Comparison of ENCODE assay signal across 14 cellular contexts in genomic region chr16:66487580-66488235, GRCh38.
DNase-seq lines count a peak whose midpoint lies in the region; ATAC-seq and TF ChIP-seq lines count a peak whose summit lies in the region.
"Had no signal": no experiment of that assay in that cellular context is flagged by ENCODE, and none has a peak within 500 bp of the region (broad histone marks: within the 10 kb centered on the region; RNA-seq: fewer than 3 reads in every experiment).

No MANE protein-coding gene starts in this region.

- peak overlapping the region; percentile 68 to 81 for H3K27ac ChIP-seq in thoracic aorta
- H3K27ac ChIP-seq: 22Rv1 had no signal

- H3K36me3 ChIP-seq in adipocyte (ENCODE audit: control insufficient read depth, insufficient read depth, low read length, severe bottlenecking) = no peaks in the 10 kb centered on the region
- H3K36me3 ChIP-seq in thoracic aorta = peaks cover 1% of the 10 kb centered on the region

- H3K4me1 ChIP-seq in adipocyte (ENCODE audit: control insufficient read depth, insufficient read depth, low read length) (peaks cover 18% of the 10 kb centered on the region), thoracic aorta (ENCODE audit: control insufficient read depth in 1 of 2, low read depth in 2 of 2) (peaks cover 17 to 33% of the 10 kb centered on the region in 2 donors)

- ATAC-seq in left lobe of liver = no peak
- ATAC-seq in thoracic aorta (ENCODE audit: insufficient number of reproducible peaks, low FRiP score, low read depth) = no peak
- no peak for ATAC-seq in stimulated activated memory B cell treated with anti-CD40 and anti-IgM and Interleukin-4, amounts not matched to agents 10 μg/mL and 1 μg/mL and 100 μg/mL, for 72 hours
- ATAC-seq in SK-N-SH treated with all-trans-retinoic acid at 6 μM for 48 hours = no peak
- ATAC-seq: naive thymus-derived CD8-positive, alpha-beta T cell had no signal

- no peaks in the 10 kb centered on the region for H3K9me3 ChIP-seq in adipocyte (ENCODE audit: control insufficient read depth, low read length)
- no peaks in the 10 kb centered on the region for H3K9me3 ChIP-seq in thoracic aorta

- H3K27me3 ChIP-seq in adipocyte (replicated peaks; ENCODE audit: control insufficient read depth, insufficient read depth, low read length) (no peaks in the 10 kb centered on the region), thoracic aorta (replicated peaks; ENCODE audit: insufficient read depth) (no peaks in the 10 kb centered on the region)

- no peaks in the 10 kb centered on the region for H3K36me3 Mint-ChIP-seq in T-helper 1 cell treated with Interleukin-12 subunit alpha and Interleukin-12 subunit beta and Interleukin-4 antibody, amounts not matched to agents 30 μg/mL and 1 μg/mL, for 36 hours (ENCODE audit: low read depth)
- no peaks in the 10 kb centered on the region for H3K36me3 Mint-ChIP-seq in stimulated activated memory B cell treated with anti-CD40 and anti-IgM and Interleukin-4, amounts not matched to agents 10 μg/mL and 1 μg/mL and 100 μg/mL, for 72 hours
- H3K36me3 Mint-ChIP-seq: activated naive CD8-positive, alpha-beta T cell; naive thymus-derived CD8-positive, alpha-beta T cell had no signal

- DNase-seq in T-helper 1 cell = no peak
- DNase-seq in adipocyte (ENCODE audit: low read depth) = no peak
- DNase-seq in left lobe of liver (ENCODE audit: low spot score) = peak; percentile 41
- no peak for DNase-seq in thoracic aorta (ENCODE audit: low spot score)
- DNase-seq in NCI-H82 treated with DMSO at 0.1 percent for 48 hours (lab: John Stamatoyannopoulos, UW; ENCODE audit: unreplicated experiment) = no peak
- DNase-seq: activated CD4-positive, alpha-beta T cell treated with anti-CD3 and anti-CD28 coated beads, Interleukin-2, amount 50 U/mL, for 48 hours; NCI-H2227 treated with DMSO at 0.1 percent for 48 hours; T-helper 2 cell had no signal

- H3K9me3 Mint-ChIP-seq in T-helper 1 cell treated with Interleukin-12 subunit alpha and Interleukin-12 subunit beta and Interleukin-4 antibody, amounts not matched to agents 30 μg/mL and 1 μg/mL, for 36 hours = no peaks in the 10 kb centered on the region
- H3K9me3 Mint-ChIP-seq in stimulated activated memory B cell treated with anti-CD40 and anti-IgM and Interleukin-4, amounts not matched to agents 10 μg/mL and 1 μg/mL and 100 μg/mL, for 72 hours = no peaks in the 10 kb centered on the region
- H3K9me3 Mint-ChIP-seq: naive thymus-derived CD8-positive, alpha-beta T cell had no signal

- H3K4me1 Mint-ChIP-seq in T-helper 1 cell treated with Interleukin-12 subunit alpha and Interleukin-12 subunit beta and Interleukin-4 antibody, amounts not matched to agents 30 μg/mL and 1 μg/mL, for 36 hours (ENCODE audit: low read depth) = peaks cover 33% of the 10 kb centered on the region
- H3K4me1 Mint-ChIP-seq in stimulated activated memory B cell treated with anti-CD40 and anti-IgM and Interleukin-4, amounts not matched to agents 10 μg/mL and 1 μg/mL and 100 μg/mL, for 72 hours = peaks cover 33% of the 10 kb centered on the region

- no peak overlapping the region for H3K4me3 Mint-ChIP-seq in T-helper 1 cell treated with Interleukin-12 subunit alpha and Interleukin-12 subunit beta and Interleukin-4 antibody, amounts not matched to agents 30 μg/mL and 1 μg/mL, for 36 hours
- no peak overlapping the region for H3K4me3 Mint-ChIP-seq in stimulated activated memory B cell treated with anti-CD40 and anti-IgM and Interleukin-4, amounts not matched to agents 10 μg/mL and 1 μg/mL and 100 μg/mL, for 72 hours
- H3K4me3 Mint-ChIP-seq: activated naive CD8-positive, alpha-beta T cell; naive thymus-derived CD8-positive, alpha-beta T cell had no signal

- no peak overlapping the region for H3K4me3 ChIP-seq in adipocyte (ENCODE audit: low read length)
- H3K4me3 ChIP-seq in thoracic aorta = no peak overlapping the region

- peak overlapping the region; percentile 56 for H3K9ac ChIP-seq in adipocyte (ENCODE audit: low read length)

- H3K27me3 Mint-ChIP-seq in T-helper 1 cell treated with Interleukin-12 subunit alpha and Interleukin-12 subunit beta and Interleukin-4 antibody, amounts not matched to agents 30 μg/mL and 1 μg/mL, for 36 hours (ENCODE audit: low read depth) = no peaks in the 10 kb centered on the region
- H3K27me3 Mint-ChIP-seq in stimulated activated memory B cell treated with anti-CD40 and anti-IgM and Interleukin-4, amounts not matched to agents 10 μg/mL and 1 μg/mL and 100 μg/mL, for 72 hours = peaks cover 19% of the 10 kb centered on the region
- H3K27me3 Mint-ChIP-seq: activated naive CD8-positive, alpha-beta T cell had no signal

- no peak for TF ChIP-seq CTCF in thoracic aorta (IDR thresholded peaks at IDR 0.05)

- H3K27ac Mint-ChIP-seq in T-helper 1 cell treated with Interleukin-12 subunit alpha and Interleukin-12 subunit beta and Interleukin-4 antibody, amounts not matched to agents 30 μg/mL and 1 μg/mL, for 36 hours = peak overlapping the region; percentile 7
- H3K27ac Mint-ChIP-seq in stimulated activated memory B cell treated with anti-CD40 and anti-IgM and Interleukin-4, amounts not matched to agents 10 μg/mL and 1 μg/mL and 100 μg/mL, for 72 hours = no peak overlapping the region
- H3K27ac Mint-ChIP-seq: activated naive CD8-positive, alpha-beta T cell had no signal

TF ChIP-seq in SK-N-SH treated with all-trans-retinoic acid at 6 μM for 48 hours, 23 proteins besides CTCF, POLR2A, EP300 and RAD21 (continues in another document):
- TF ChIP-seq PPARA (CRISPR knock-in tag; IDR thresholded peaks at IDR 0.05; ENCODE audit: borderline replicate concordance) (no peak), SNAI2 (CRISPR knock-in tag; IDR thresholded peaks at IDR 0.05) (no peak), ZC3H10 (CRISPR knock-in tag; IDR thresholded peaks at IDR 0.05) (no peak), ISL1 (CRISPR knock-in tag; IDR thresholded peaks at IDR 0.05) (no peak), TCF4 (CRISPR knock-in tag; IDR thresholded peaks at IDR 0.05; ENCODE audit: borderline replicate concordance) (no peak), OSR1 (CRISPR knock-in tag; IDR thresholded peaks at IDR 0.05) (no peak), TOX (CRISPR knock-in tag; IDR thresholded peaks at IDR 0.05; ENCODE audit: borderline replicate concordance) (no peak), POU6F1 (CRISPR knock-in tag; IDR thresholded peaks at IDR 0.05; ENCODE audit: borderline replicate concordance, low read depth) (no peak), RARB (CRISPR knock-in tag; IDR thresholded peaks at IDR 0.05) (no peak), ZFP3 (CRISPR knock-in tag; IDR thresholded peaks at IDR 0.05) (no peak), PATZ1 (CRISPR knock-in tag; IDR thresholded peaks at IDR 0.05; ENCODE audit: borderline replicate concordance) (no peak), CREB5 (CRISPR knock-in tag; IDR thresholded peaks at IDR 0.05; ENCODE audit: low read depth) (no peak), CSDC2 (CRISPR knock-in tag; IDR thresholded peaks at IDR 0.05) (no peak), CSRNP3 (CRISPR knock-in tag; IDR thresholded peaks at IDR 0.05) (no peak)
